1 cellular context compared by ENCODE assay signal in the genomic region with DNA sequence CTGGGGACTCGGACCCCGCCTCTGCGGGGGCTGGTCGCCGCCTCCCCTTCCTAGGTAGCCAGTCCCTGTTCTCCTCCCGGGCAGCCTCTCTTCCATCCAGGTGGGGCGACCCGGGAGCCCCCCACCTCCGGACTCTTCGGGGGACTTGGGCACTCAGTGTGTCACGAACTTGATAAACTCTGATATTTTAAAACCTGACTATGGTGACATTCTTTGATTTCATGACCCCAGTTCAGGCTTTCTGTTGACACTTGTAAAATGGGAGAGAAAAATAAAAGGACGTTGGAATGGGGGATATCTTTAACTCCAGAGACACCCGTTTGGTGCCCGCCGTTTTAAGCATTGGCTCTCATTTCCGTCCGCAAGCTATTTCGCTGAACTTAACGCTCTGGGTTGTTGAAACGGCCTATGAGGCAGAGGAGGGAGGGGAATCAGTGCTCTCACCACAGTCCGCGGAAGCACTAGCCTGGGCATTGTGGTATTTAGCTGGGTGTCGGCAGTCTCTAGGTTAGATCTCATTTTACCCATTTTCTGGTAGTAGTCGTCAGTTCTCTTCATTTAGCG.
TF ChIP-seq lines count a peak whose summit lies in the region.

No MANE protein-coding gene starts in this region.

TF ChIP-seq in HEK293, 187 proteins besides CTCF, POLR2A, EP300 and RAD21 (continued from another document and continues in another):
- TF ChIP-seq HIC1 (tag by site-specific recombination; IDR thresholded peaks at IDR 0.05) (no peak), ZNF404 (tag by site-specific recombination; IDR thresholded peaks at IDR 0.05) (no peak), ZNF76 (tag by site-specific recombination; IDR thresholded peaks at IDR 0.05; ENCODE audit: borderline replicate concordance, low read depth) (no peak), KLF10 (tag by site-specific recombination; IDR thresholded peaks at IDR 0.05) (no peak), ZFP37 (tag by site-specific recombination; IDR thresholded peaks at IDR 0.05) (no peak; the same call in 1 of the 2 replicates), ZNF223 (tag by site-specific recombination; IDR thresholded peaks at IDR 0.05) (no peak), SP3 (tag by site-specific recombination; IDR thresholded peaks at IDR 0.05) (no peak), ZNF571 (tag by site-specific recombination; IDR thresholded peaks at IDR 0.05) (no peak), ZNF362 (tag by site-specific recombination; IDR thresholded peaks at IDR 0.05) (no peak), GLI4 (tag by site-specific recombination; IDR thresholded peaks at IDR 0.05) (no peak), IKZF3 (tag by site-specific recombination; IDR thresholded peaks at IDR 0.05) (no peak), ZNF214 (tag by site-specific recombination; IDR thresholded peaks at IDR 0.05; ENCODE audit: borderline replicate concordance) (no peak), WT1 (tag by site-specific recombination; IDR thresholded peaks at IDR 0.05) (no peak), ZSCAN30 (tag by site-specific recombination; IDR thresholded peaks at IDR 0.05) (no peak), GLI2 (tag by site-specific recombination; IDR thresholded peaks at IDR 0.05; ENCODE audit: borderline replicate concordance, low read depth) (no peak), KLF9 (tag by site-specific recombination; IDR thresholded peaks at IDR 0.05; ENCODE audit: low read depth) (no peak), ZNF549 (tag by site-specific recombination; IDR thresholded peaks at IDR 0.05) (no peak), ZNF2 (tag by site-specific recombination; IDR thresholded peaks at IDR 0.05) (no peak), ZNF423 (tag by site-specific recombination; IDR thresholded peaks at IDR 0.05) (no peak), ZNF132 (tag by site-specific recombination; IDR thresholded peaks at IDR 0.05; ENCODE audit: borderline replicate concordance) (no peak), ZNF416 (tag by site-specific recombination; IDR thresholded peaks at IDR 0.05) (no peak), ZNF335 (tag by site-specific recombination; conservative IDR thresholded peaks at IDR 0.05) (peak; percentile 53), ZBTB7A (tag by site-specific recombination; IDR thresholded peaks at IDR 0.05; ENCODE audit: low read depth) (no peak), ZNF544 (tag by site-specific recombination; IDR thresholded peaks at IDR 0.05) (no peak), REST (tag by site-specific recombination; IDR thresholded peaks at IDR 0.05) (no peak), ZNF558 (tag by site-specific recombination; IDR thresholded peaks at IDR 0.05) (no peak), ZBTB6 (tag by site-specific recombination; IDR thresholded peaks at IDR 0.05) (no peak), ZNF747 (tag by site-specific recombination; IDR thresholded peaks at IDR 0.05) (no peak), ZFP69B (tag by site-specific recombination; IDR thresholded peaks at IDR 0.05) (peak; percentile 35; the same call in 1 of the 2 replicates), MEIS1 (CRISPR knock-in tag; IDR thresholded peaks at IDR 0.05; ENCODE audit: borderline replicate concordance) (no peak), ZNF664 (tag by site-specific recombination; IDR thresholded peaks at IDR 0.05) (no peak), ZBTB48 (tag by site-specific recombination; IDR thresholded peaks at IDR 0.05) (no peak), ZNF114 (tag by site-specific recombination; IDR thresholded peaks at IDR 0.05) (no peak), TRIM28 (IDR thresholded peaks at IDR 0.05; ENCODE audit: borderline replicate concordance, low read length) (no peak), ZBTB21 (tag by site-specific recombination; IDR thresholded peaks at IDR 0.05) (no peak), SALL2 (tag by site-specific recombination; IDR thresholded peaks at IDR 0.05; ENCODE audit: borderline replicate concordance) (no peak), PRDM1 (tag by site-specific recombination; IDR thresholded peaks at IDR 0.05) (no peak), ZEB2 (tag by site-specific recombination; IDR thresholded peaks at IDR 0.05) (no peak), ZNF521 (tag by site-specific recombination; IDR thresholded peaks at IDR 0.05) (no peak), ZNF266 (tag by site-specific recombination; IDR thresholded peaks at IDR 0.05; ENCODE audit: low read depth) (no peak), ZNF24 (tag by site-specific recombination; IDR thresholded peaks at IDR 0.05) (no peak), ZNF830 (tag by site-specific recombination; IDR thresholded peaks at IDR 0.05; ENCODE audit: low read depth) (no peak), ZNF292 (tag by site-specific recombination; IDR thresholded peaks at IDR 0.05; ENCODE audit: borderline replicate concordance, low read depth) (no peak), REPIN1 (tag by site-specific recombination; IDR thresholded peaks at IDR 0.05; ENCODE audit: low read depth) (no peak), ZNF610 (tag by site-specific recombination; IDR thresholded peaks at IDR 0.05; ENCODE audit: borderline replicate concordance) (no peak), ZNF140 (tag by site-specific recombination; IDR thresholded peaks at IDR 0.05) (no peak), ZNF658 (tag by site-specific recombination; IDR thresholded peaks at IDR 0.05) (no peak), GLIS2 (tag by site-specific recombination; IDR thresholded peaks at IDR 0.05) (peak; percentile 81)
- TF ChIP-seq, protein P1, sequence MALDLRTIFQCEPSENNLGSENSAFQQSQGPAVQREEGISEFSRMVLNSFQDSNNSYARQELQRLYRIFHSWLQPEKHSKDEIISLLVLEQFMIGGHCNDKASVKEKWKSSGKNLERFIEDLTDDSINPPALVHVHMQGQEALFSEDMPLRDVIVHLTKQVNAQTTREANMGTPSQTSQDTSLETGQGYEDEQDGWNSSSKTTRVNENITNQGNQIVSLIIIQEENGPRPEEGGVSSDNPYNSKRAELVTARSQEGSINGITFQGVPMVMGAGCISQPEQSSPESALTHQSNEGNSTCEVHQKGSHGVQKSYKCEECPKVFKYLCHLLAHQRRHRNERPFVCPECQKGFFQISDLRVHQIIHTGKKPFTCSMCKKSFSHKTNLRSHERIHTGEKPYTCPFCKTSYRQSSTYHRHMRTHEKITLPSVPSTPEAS (tag by site-specific recombination; IDR thresholded peaks at IDR 0.05), result no peak
- TF ChIP-seq, protein P2, sequence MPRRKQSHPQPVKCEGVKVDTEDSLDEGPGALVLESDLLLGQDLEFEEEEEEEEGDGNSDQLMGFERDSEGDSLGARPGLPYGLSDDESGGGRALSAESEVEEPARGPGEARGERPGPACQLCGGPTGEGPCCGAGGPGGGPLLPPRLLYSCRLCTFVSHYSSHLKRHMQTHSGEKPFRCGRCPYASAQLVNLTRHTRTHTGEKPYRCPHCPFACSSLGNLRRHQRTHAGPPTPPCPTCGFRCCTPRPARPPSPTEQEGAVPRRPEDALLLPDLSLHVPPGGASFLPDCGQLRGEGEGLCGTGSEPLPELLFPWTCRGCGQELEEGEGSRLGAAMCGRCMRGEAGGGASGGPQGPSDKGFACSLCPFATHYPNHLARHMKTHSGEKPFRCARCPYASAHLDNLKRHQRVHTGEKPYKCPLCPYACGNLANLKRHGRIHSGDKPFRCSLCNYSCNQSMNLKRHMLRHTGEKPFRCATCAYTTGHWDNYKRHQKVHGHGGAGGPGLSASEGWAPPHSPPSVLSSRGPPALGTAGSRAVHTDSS (tag by site-specific recombination; IDR thresholded peaks at IDR 0.05), result peak; percentile 72
- TF ChIP-seq, protein P3, sequence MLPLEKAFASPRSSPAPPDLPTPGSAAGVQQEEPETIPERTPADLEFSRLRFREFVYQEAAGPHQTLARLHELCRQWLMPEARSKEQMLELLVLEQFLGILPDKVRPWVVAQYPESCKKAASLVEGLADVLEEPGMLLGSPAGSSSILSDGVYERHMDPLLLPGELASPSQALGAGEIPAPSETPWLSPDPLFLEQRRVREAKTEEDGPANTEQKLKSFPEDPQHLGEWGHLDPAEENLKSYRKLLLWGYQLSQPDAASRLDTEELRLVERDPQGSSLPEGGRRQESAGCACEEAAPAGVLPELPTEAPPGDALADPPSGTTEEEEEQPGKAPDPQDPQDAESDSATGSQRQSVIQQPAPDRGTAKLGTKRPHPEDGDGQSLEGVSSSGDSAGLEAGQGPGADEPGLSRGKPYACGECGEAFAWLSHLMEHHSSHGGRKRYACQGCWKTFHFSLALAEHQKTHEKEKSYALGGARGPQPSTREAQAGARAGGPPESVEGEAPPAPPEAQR (tag by site-specific recombination; IDR thresholded peaks at IDR 0.05), result no peak
- TF ChIP-seq, protein P4, sequence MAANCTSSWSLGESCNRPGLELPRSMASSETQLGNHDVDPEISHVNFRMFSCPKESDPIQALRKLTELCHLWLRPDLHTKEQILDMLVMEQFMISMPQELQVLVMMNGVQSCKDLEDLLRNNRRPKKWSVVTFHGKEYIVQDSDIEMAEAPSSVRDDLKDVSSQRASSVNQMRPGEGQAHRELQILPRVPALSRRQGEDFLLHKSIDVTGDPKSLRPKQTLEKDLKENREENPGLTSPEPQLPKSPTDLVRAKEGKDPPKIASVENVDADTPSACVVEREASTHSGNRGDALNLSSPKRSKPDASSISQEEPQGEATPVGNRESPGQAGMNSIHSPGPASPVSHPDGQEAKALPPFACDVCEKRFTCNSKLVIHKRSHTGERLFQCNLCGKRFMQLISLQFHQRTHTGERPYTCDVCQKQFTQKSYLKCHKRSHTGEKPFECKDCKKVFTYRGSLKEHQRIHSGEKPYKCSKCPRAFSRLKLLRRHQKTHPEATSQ (tag by site-specific recombination; IDR thresholded peaks at IDR 0.05), result no peak
- TF ChIP-seq, protein P5, sequence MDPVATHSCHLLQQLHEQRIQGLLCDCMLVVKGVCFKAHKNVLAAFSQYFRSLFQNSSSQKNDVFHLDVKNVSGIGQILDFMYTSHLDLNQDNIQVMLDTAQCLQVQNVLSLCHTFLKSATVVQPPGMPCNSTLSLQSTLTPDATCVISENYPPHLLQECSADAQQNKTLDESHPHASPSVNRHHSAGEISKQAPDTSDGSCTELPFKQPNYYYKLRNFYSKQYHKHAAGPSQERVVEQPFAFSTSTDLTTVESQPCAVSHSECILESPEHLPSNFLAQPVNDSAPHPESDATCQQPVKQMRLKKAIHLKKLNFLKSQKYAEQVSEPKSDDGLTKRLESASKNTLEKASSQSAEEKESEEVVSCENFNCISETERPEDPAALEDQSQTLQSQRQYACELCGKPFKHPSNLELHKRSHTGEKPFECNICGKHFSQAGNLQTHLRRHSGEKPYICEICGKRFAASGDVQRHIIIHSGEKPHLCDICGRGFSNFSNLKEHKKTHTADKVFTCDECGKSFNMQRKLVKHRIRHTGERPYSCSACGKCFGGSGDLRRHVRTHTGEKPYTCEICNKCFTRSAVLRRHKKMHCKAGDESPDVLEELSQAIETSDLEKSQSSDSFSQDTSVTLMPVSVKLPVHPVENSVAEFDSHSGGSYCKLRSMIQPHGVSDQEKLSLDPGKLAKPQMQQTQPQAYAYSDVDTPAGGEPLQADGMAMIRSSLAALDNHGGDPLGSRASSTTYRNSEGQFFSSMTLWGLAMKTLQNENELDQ (tag by site-specific recombination; IDR thresholded peaks at IDR 0.05; ENCODE audit: low read depth), result no peak
